22 cellular contexts compared by ENCODE assay signal in genomic region chr7:127914693-127915092, GRCh38.
"Had no signal": no experiment of that assay in that cellular context is flagged by ENCODE, and none has a peak within 500 bp of the region (broad histone marks: within the 10 kb centered on the region; RNA-seq: fewer than 3 reads in every experiment).

No MANE protein-coding gene starts in this region.

- H3K36me3 Mint-ChIP-seq: mesothelial cell of epicardium had no signal

- H3K9me3 Mint-ChIP-seq: mesothelial cell of epicardium, naive B cell had no signal

- FAIRE-seq: endothelial cell of umbilical vein, frontal cortex, islet of Langerhans, keratinocyte had no signal

- ATAC-seq: foreskin keratinocyte, gastroesophageal sphincter, heart right ventricle, left cardiac atrium, left lung, left ventricle myocardium superior, lower lobe of right lung, mucosa of descending colon had no signal

- H3K4me1 ChIP-seq: heart right ventricle, lower lobe of right lung had no signal

- H3K27ac ChIP-seq: coronary artery, dorsolateral prefrontal cortex, esophagus muscularis mucosa, foreskin keratinocyte, gastroesophageal sphincter, heart right ventricle, left lung, lower lobe of right lung had no signal

- H3K4me3 Mint-ChIP-seq: mesothelial cell of epicardium, naive B cell had no signal

- H3K36me3 ChIP-seq: esophagus muscularis mucosa, gastroesophageal sphincter, heart right ventricle, lower lobe of right lung had no signal

- H3K27me3 Mint-ChIP-seq: naive B cell had no signal

- H3K27me3 ChIP-seq: dorsolateral prefrontal cortex, esophagus muscularis mucosa, foreskin keratinocyte, gastroesophageal sphincter, heart right ventricle, left lung had no signal

- H3K4me3 ChIP-seq: coronary artery, dorsolateral prefrontal cortex, esophagus muscularis mucosa, gastroesophageal sphincter, heart right ventricle, left lung, lower lobe of right lung, mucosa of descending colon had no signal

- H3K27ac Mint-ChIP-seq: mesothelial cell of epicardium, naive B cell had no signal

- H3K9me3 ChIP-seq: esophagus muscularis mucosa, gastroesophageal sphincter, heart right ventricle, left lung, lower lobe of right lung, mucosa of descending colon had no signal

- DNase-seq: dermis blood vessel endothelial cell; dorsolateral prefrontal cortex; effector CD4-positive, alpha-beta T cell; effector memory CD4-positive, alpha-beta T cell; foreskin keratinocyte; heart right ventricle; hippocampal formation; left cardiac atrium; left lung; left ventricle myocardium superior; lower lobe of right lung; mesenchymal stem cell; mucosa of descending colon; naive B cell had no signal
